In the genomic region with DNA sequence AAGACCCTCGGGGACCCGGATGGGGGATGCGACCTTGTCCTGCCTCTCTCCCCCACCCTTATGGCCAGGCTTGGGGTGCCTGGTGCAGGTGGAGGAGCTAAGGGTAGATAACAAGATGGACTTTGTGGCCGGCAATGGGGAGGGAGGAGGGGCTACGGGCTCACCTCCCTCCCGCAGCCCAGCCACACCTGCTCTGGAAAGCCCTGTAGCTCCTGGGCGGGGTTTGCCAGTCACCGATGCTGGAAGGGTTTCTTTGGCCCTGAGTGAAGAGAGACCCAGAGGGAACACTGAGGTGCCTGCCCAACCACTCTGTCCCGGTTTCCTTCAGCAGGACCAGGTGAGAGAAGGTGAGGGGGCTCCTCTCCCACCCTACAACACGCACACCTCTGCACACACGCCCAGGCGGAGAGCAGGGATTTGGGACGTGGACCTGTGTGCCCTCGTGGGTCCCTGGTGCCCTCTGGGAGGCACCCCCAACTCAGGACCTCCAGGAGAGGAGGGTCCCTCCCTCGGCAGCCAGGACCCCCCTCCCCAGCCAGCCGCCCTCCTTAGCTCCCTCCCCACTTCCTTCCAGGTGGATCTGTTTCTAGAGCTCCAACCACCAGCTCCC, we compare ENCODE assay signal across 8 cellular contexts. TPM values are rescaled to one million over a fixed set of nuclear protein-coding genes. Genes with fewer than 3 reads are reported as not detected.
DNase-seq lines count a peak whose midpoint lies in the region; ATAC-seq, FAIRE-seq and TF ChIP-seq lines count a peak whose summit lies in the region.

A gene (plus strand): TSS at position 229 of the 610 bp plus-strand sequence. CDS start 6,986 bp downstream, outside the sequence.

- H4K91ac ChIP-seq in H1 (replicated peaks; ENCODE audit: insufficient read length, low read length), result peak within 1 kb of the TSS; percentile 97

- no peaks in the 10 kb centered on the region for H3K9me3 ChIP-seq in CD4-positive, alpha-beta memory T cell (ENCODE audit: control insufficient read depth in 1 of 2, low read length in 2 of 2)
- H3K9me3 ChIP-seq in H1 (ENCODE audit: insufficient read depth in 2 of 2, low read depth in 1 of 2, low read length in 1 of 2), result no peaks in the 10 kb centered on the region

- no peaks in the 10 kb centered on the region for H3K9me3 Mint-ChIP-seq in CD4-positive, alpha-beta memory T cell
- no peaks in the 10 kb centered on the region for H3K9me3 Mint-ChIP-seq in naive thymus-derived CD8-positive, alpha-beta T cell

- H2BK5ac ChIP-seq in H1 (ENCODE audit: low read depth, low read length), result peak within 1 kb of the TSS; percentile 97; the same call in 1 of the 2 replicates

- peaks cover 8% of the 10 kb centered on the region; the same call in 1 of the 2 replicates for H3K23me2 ChIP-seq in H1 (ENCODE audit: low read depth, low read length)

- peak within 1 kb of the TSS; percentile 84 for H4K5ac ChIP-seq in H1 (ENCODE audit: insufficient read length, low read depth, low read length)

- 12% methylated on average over 14 of the region's 16 CpGs; no CpG with 5 or more reads in 1 of the 2 experiments for WGBS in H1 (ENCODE audit: extremely low coverage in 1 of 2, insufficient coverage in 1 of 2, insufficient read length in 1 of 2, insufficient replicate concordance in 2 of 2, low coverage in 1 of 2, low lambda C conversion rate in 2 of 2, missing lambda C conversion rate in 1 of 2), 2 experiments

- no peak within 1 kb of the TSS for H3K23ac ChIP-seq in H1 (ENCODE audit: insufficient read length)

- H3K18ac ChIP-seq in H1 (ENCODE audit: extremely low read depth, low read length), result peak within 1 kb of the TSS; percentile 99

- H2BK15ac ChIP-seq in H1 (ENCODE audit: low read length), result peak within 1 kb of the TSS; percentile 95; the same call in 1 of the 2 replicates

- H3K4me2 ChIP-seq in H1 (ENCODE audit: insufficient read depth in 1 of 2, low read depth in 2 of 2, low read length in 2 of 2), result peak within 1 kb of the TSS; percentile 97 to 98

- no peak for FAIRE-seq in H1 (lab: Jason Lieb, UNC)

- H3K27ac ChIP-seq in CD4-positive, alpha-beta memory T cell (ENCODE audit: low read depth, low read length), result no peak within 1 kb of the TSS
- peak within 1 kb of the TSS; percentile 69 for H3K27ac ChIP-seq in H1 (ENCODE audit: low read depth, low read length)

- peak within 1 kb of the TSS in 3 of 4 experiments; percentile 42 to 47 (median 46); a peak in 5 of 7 replicates for H3K9ac ChIP-seq in H1 (replicated peaks in 1 of 4; ENCODE audit: extremely low read depth in 1 of 4, low read depth in 3 of 4, low read length in 3 of 4)

- H3K4ac ChIP-seq in H1 (replicated peaks; ENCODE audit: insufficient read length, low read depth, low read length), result peak within 1 kb of the TSS; percentile 46

- intact Hi-C loops in CD4-positive, alpha-beta memory T cell (cut with micrococcal nuclease), result no loop called here

- H3K27ac Mint-ChIP-seq in CD4-positive, alpha-beta memory T cell, result peak within 1 kb of the TSS in 3 of 7 donors; percentile 29 to 60 (median 41)
- H3K27ac Mint-ChIP-seq in naive thymus-derived CD8-positive, alpha-beta T cell, result peak within 1 kb of the TSS in 4 of 10 donors; percentile 11 to 85 (median 56)

- H2BK120ac ChIP-seq in H1 (replicated peaks; ENCODE audit: low read depth, low read length), result peak within 1 kb of the TSS; percentile 61

- peak within 1 kb of the TSS; percentile 89 for H3K14ac ChIP-seq in H1 (ENCODE audit: insufficient read length)

- peak within 1 kb of the TSS; percentile 61 for H2AFZ ChIP-seq in H1 (ENCODE audit: low read length)

- H4K20me1 ChIP-seq in H1 (replicated peaks in 1 of 2; ENCODE audit: control insufficient read depth in 1 of 2, insufficient read depth in 2 of 2, low read length in 2 of 2), result no peaks in the 10 kb centered on the region

- peaks cover 2% of the 10 kb centered on the region; the same call in 1 of the 2 replicates for H3K79me1 ChIP-seq in H1 (ENCODE audit: low read depth, low read length)

- H4K8ac ChIP-seq in H1 (ENCODE audit: extremely low read depth, insufficient read depth, low read length), result peak within 1 kb of the TSS; percentile 86

- TF ChIP-seq POLR2A in H1 (IDR thresholded peaks at IDR 0.05; ENCODE audit: control extremely low read depth in 1 of 2, low read depth in 2 of 2, low read length in 2 of 2), result 0 out of 3 replicates have a peak, but pooled peaks of 1 of the 2 experiments have one; percentile 32

- POLR2A ChIA-PET in CD4-positive, alpha-beta memory T cell (lab: Charles Lee; ENCODE audit: partially characterized antibody), result interaction anchor here (1.0 kb wide), 1 partner anchor 18 kb away, joined by 3 read pairs; no protein-coding TSS in a partner anchor
- POLR2A ChIA-PET in H1 (lab: Charles Lee; ENCODE audit: partially characterized antibody), result interaction anchor here (0.6 to 3.5 kb wide), 35 partner anchors 9 to 176 kb away, joined by 3 to 59 read pairs (median 5); a partner anchor contains a TSS
- POLR2A ChIA-PET in naive thymus-derived CD8-positive, alpha-beta T cell (lab: Charles Lee), result interaction anchor here (1.0 to 1.5 kb wide), 2 partner anchors 9 to 18 kb away, joined by 3 to 4 read pairs; no protein-coding TSS in a partner anchor

- H3K79me2 ChIP-seq in H1 (ENCODE audit: control insufficient read depth in 1 of 2, insufficient read depth in 2 of 2, low read length in 2 of 2), result no peaks in the 10 kb centered on the region

- no peak for TF ChIP-seq CTCF in H1 (IDR thresholded peaks at IDR 0.05; ENCODE audit: control extremely low read depth in 1 of 3, insufficient read depth in 1 of 3, low read depth in 1 of 3, low read length in 3 of 3)
- no peak for TF ChIP-seq CTCF in foreskin fibroblast (IDR thresholded peaks at IDR 0.05; ENCODE audit: low read depth, low read length)

- ATAC-seq in naive thymus-derived CD8-positive, alpha-beta T cell, result no peak
- no peak for ATAC-seq in HG03097 (IDR thresholded peaks at IDR 0.05; ENCODE audit: low FRiP score, unreplicated experiment)

- CTCF ChIA-PET in CD4-positive, alpha-beta memory T cell (lab: Charles Lee; ENCODE audit: partially characterized antibody), result interaction anchor here (1.0 to 1.2 kb wide), 3 partner anchors 21 to 146 kb away, joined by 3 read pairs; no protein-coding TSS in a partner anchor
- CTCF ChIA-PET in H1 (lab: Charles Lee; ENCODE audit: partially characterized antibody), result interaction anchor here (0.5 to 9.4 kb wide), 14 partner anchors 13 to 147 kb away, joined by 3 to 59 read pairs (median 4); a partner anchor contains a TSS

- peak within 1 kb of the TSS; percentile 82; the same call in 1 of the 2 replicates for H2BK12ac ChIP-seq in H1 (ENCODE audit: low read depth, low read length)

- H3K4me1 Mint-ChIP-seq in CD4-positive, alpha-beta memory T cell, result peaks cover 0 to 14% (median 7%) of the 10 kb centered on the region in 4 donors
- peaks cover 8 to 14% (median 12%) of the 10 kb centered on the region in 4 donors for H3K4me1 Mint-ChIP-seq in naive thymus-derived CD8-positive, alpha-beta T cell

- no peaks in the 10 kb centered on the region for H3K36me3 ChIP-seq in CD4-positive, alpha-beta memory T cell (ENCODE audit: insufficient read depth, low read length)
- H3K36me3 ChIP-seq in H1 (ENCODE audit: control insufficient read depth in 2 of 4, insufficient read depth in 4 of 4, low read length in 3 of 4), result no peaks in the 10 kb centered on the region

- H3K36me3 Mint-ChIP-seq in CD4-positive, alpha-beta memory T cell, result peaks cover 3 to 6% of the 10 kb centered on the region in 2 donors
- H3K36me3 Mint-ChIP-seq in naive thymus-derived CD8-positive, alpha-beta T cell, result peaks cover 0 to 12% (median 11%) of the 10 kb centered on the region in 3 donors

- peaks cover 7% of the 10 kb centered on the region for H3K4me1 ChIP-seq in CD4-positive, alpha-beta memory T cell (ENCODE audit: insufficient read depth, low read length)
- H3K4me1 ChIP-seq in H1 (replicated peaks in 1 of 4; ENCODE audit: control insufficient read depth in 3 of 4, insufficient read depth in 4 of 4, low read length in 3 of 4), result peaks cover 0 to 5% (median 1%) of the 10 kb centered on the region in 4 experiments; a peak in 4 of 7 replicates

- no peak within 1 kb of the TSS for H2AK5ac ChIP-seq in H1 (ENCODE audit: low read depth, low read length)

- H3K56ac ChIP-seq in H1 (replicated peaks; ENCODE audit: insufficient read length, low read depth, low read length), result peak within 1 kb of the TSS; percentile 60

- no peak for DNase-seq in CD4-positive, alpha-beta memory T cell
- DNase-seq in NCI-H2081 treated with DMSO at 0.1 percent for 48 hours (lab: John Stamatoyannopoulos, UW) (peak; percentile 5), H1 (ENCODE audit: low read depth in 1 of 2, low spot score in 2 of 2) (peak in 1 of 2 experiments; percentile 72), foreskin fibroblast (no peak), NCI-H524 (lab: John Stamatoyannopoulos, UW) (no peak), GM19238 (ENCODE audit: insufficient read length, low spot score) (no peak)
- no peak for DNase-seq in naive thymus-derived CD8-positive, alpha-beta T cell

- H3K4me3 ChIP-seq in CD4-positive, alpha-beta memory T cell (ENCODE audit: low read length in 2 of 2), result no peak within 1 kb of the TSS
- H3K4me3 ChIP-seq in H1 (ENCODE audit: extremely low read depth in 1 of 4, insufficient read depth in 2 of 4, low read depth in 3 of 4, low read length in 4 of 4) (peak within 1 kb of the TSS; percentile 55 to 94 (median 91)), foreskin fibroblast (ENCODE audit: low read depth in 1 of 2, low read length in 2 of 2) (no peak within 1 kb of the TSS)

- H3K27me3 ChIP-seq in CD4-positive, alpha-beta memory T cell (ENCODE audit: insufficient read depth, low read length), result peaks cover 7% of the 10 kb centered on the region
- H3K27me3 ChIP-seq in H1 (replicated peaks in 1 of 4; ENCODE audit: control insufficient read depth in 3 of 4, extremely low read depth in 1 of 4, insufficient read depth in 3 of 4, low read length in 3 of 4), result no peaks in the 10 kb centered on the region

- H2BK20ac ChIP-seq in H1 (ENCODE audit: low read length), result 0 out of 2 replicates have a peak within 1 kb of the TSS, but pooled peaks have one; percentile 72

- no peak for TF ChIP-seq RAD21 in H1 (IDR thresholded peaks at IDR 0.05 in 1 of 2, conservative IDR thresholded peaks at IDR 0.05 in 1 of 2; ENCODE audit: low read depth in 2 of 2, low read length in 2 of 2)

- peaks cover 0 to 8% of the 10 kb centered on the region in 2 donors for H3K27me3 Mint-ChIP-seq in CD4-positive, alpha-beta memory T cell
- peaks cover 4 to 20% (median 7%) of the 10 kb centered on the region in 5 donors for H3K27me3 Mint-ChIP-seq in naive thymus-derived CD8-positive, alpha-beta T cell

- TF ChIP-seq EP300 in H1 (IDR thresholded peaks at IDR 0.05; ENCODE audit: borderline replicate concordance in 1 of 2, low read depth in 2 of 2, low read length in 2 of 2), result no peak

- H3K4me3 Mint-ChIP-seq in CD4-positive, alpha-beta memory T cell, result peak within 1 kb of the TSS in 7 of 8 donors; percentile 28 to 75 (median 63)
- H3K4me3 Mint-ChIP-seq in naive thymus-derived CD8-positive, alpha-beta T cell, result peak within 1 kb of the TSS; percentile 48 to 84 (median 67)

RNA-seq across cellular contexts. Expression of the gene that starts here (rescaled TPM):
- not detected for total RNA-seq in CD4-positive, alpha-beta memory T cell
- polyA plus RNA-seq in CD4-positive, alpha-beta memory T cell, result under 1 TPM; 0.11 to 0.59 TPM
- 5.0 and 7.0 TPM in 2 replicates for total RNA-seq in H1 (2021; fragmentation: NEBNext Ultra II Directional; extraction: Animal tissue kit (Norgen Biotek cat#: 25700))
- 5.6 and 8.2 TPM in 2 replicates for polyA plus RNA-seq in H1 (2011; rRNA removed)
- polyA plus RNA-seq in H1 (2011; cell fraction: cytosol; rRNA removed), result 4.1 TPM
- polyA plus RNA-seq in H1 (2011; cell fraction: nucleus; rRNA removed), result 6.7 TPM
- polyA plus RNA-seq in H1 (2012, experiment 1 of 2), result 4.2 to 7.5 TPM (median 7.2 TPM) in 4 replicates
- polyA plus RNA-seq in H1 (2012, experiment 2 of 2), result 14.2 TPM
- 4.8 TPM for polyA plus RNA-seq in H1 (2013, experiment 1 of 2)
- 5.3 TPM for polyA plus RNA-seq in H1 (2013, experiment 2 of 2)
- polyA minus RNA-seq in H1 (2011; rRNA and poly(A)+ RNA removed), result 9.7 and 10.8 TPM in 2 replicates
- 3.7 TPM for polyA minus RNA-seq in H1 (2011; cell fraction: cytosol; rRNA and poly(A)+ RNA removed)
- 10.6 TPM for polyA minus RNA-seq in H1 (2011; cell fraction: nucleus; rRNA and poly(A)+ RNA removed)
- total RNA-seq in naive thymus-derived CD8-positive, alpha-beta T cell, result not detected
- polyA plus RNA-seq in naive thymus-derived CD8-positive, alpha-beta T cell, result 1 to 10 TPM in 1 of 3 donors, under 1 TPM in 2; 0.17 to 1.8 (median 0.17) TPM

Comparison
In these comparisons a context has a peak if more than half of its experiments do, and no peak if none do; other contexts are left out.
1. H3K4me3 ChIP-seq: peak in H1 (4 of 4); none in CD4-positive, alpha-beta memory T cell (0 of 2) and foreskin fibroblast (0 of 2).